ENCODE assay signal across 14 cellular contexts in the genomic region with DNA sequence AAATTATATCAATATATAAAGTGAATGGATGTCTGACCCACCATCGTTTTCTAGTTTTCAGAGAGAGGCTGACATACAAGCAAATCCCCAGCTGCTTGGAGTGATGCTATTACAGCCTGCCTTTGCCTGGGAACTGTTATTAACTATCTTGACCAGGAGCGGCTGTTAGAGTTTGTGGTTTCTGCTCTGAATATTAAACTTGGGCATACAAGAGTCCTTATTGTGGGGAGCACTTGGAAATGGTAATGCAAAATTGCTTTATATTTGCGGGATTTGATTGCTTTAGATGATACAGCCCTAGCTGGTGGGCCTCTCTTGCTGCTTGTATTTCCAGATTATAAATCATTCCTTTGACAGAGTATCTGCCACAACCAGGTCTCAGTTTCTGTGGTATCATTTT.
DNase-seq lines count a peak whose midpoint lies in the region; ATAC-seq and TF ChIP-seq lines count a peak whose summit lies in the region.
"Had no signal": no experiment of that assay in that cellular context is flagged by ENCODE, and none has a peak within 500 bp of the region (broad histone marks: within the 10 kb centered on the region; RNA-seq: fewer than 3 reads in every experiment).

No MANE protein-coding gene starts in this region.

- H3K27ac ChIP-seq in A673 (ENCODE audit: low read depth, low read length, poor library complexity, severe bottlenecking), result no peak overlapping the region
- H3K27ac ChIP-seq: C4-2B, HL-60 had no signal

- peak; percentile 5 for DNase-seq in NCI-H2227 (lab: John Stamatoyannopoulos, UW; ENCODE audit: unreplicated experiment)
- no peak for DNase-seq in NCI-H2227 treated with DMSO at 0.1 percent for 48 hours (lab: John Stamatoyannopoulos, UW)
- no peak for DNase-seq in HEK293T (ENCODE audit: extremely low spot score)
- DNase-seq in myocyte (ENCODE audit: low read depth), result peak; percentile 14
- no peak for DNase-seq in globus pallidus (ENCODE audit: low spot score)
- no peak for DNase-seq in A673 (ENCODE audit: low spot score)
- DNase-seq: ACHN; Caco-2; CD4-positive, alpha-beta T cell; GF-D8 had no signal

- intact Hi-C loops in A673 (cut with micrococcal nuclease; ENCODE audit: unreplicated experiment), result no loop called here

- no peaks in the 10 kb centered on the region for H3K9me3 ChIP-seq in A673 (ENCODE audit: low read depth, low read length, poor library complexity, severe bottlenecking)
- H3K9me3 ChIP-seq: Caco-2, HAP-1 had no signal

- ATAC-seq in GM18861 (IDR thresholded peaks at IDR 0.05; ENCODE audit: unreplicated experiment), result no peak

- no peaks in the 10 kb centered on the region for H3K36me3 ChIP-seq in A673 (ENCODE audit: insufficient read depth, low read length, poor library complexity, severe bottlenecking)
- H3K36me3 ChIP-seq: HAP-1 had no signal

- CTCF ChIA-PET in HEK293T (lab: Yijun Ruan, JAX), result no interaction called here
- CTCF ChIA-PET in A673 (lab: Charles Lee), result no interaction called here

- H3K27me3 ChIP-seq in A673 (replicated peaks; ENCODE audit: insufficient read depth, low read depth, low read length, poor library complexity), result peaks cover 16% of the 10 kb centered on the region

- TF ChIP-seq CTCF in A673 (conservative IDR thresholded peaks at IDR 0.05; ENCODE audit: low read depth, low read length), result no peak

- no TSS peak for BruUV-seq in A673 (replicated peaks; lab: Mats Ljungman, UMichigan)

- no peak overlapping the region for H3K4me3 ChIP-seq in A673 (ENCODE audit: low read depth, low read length, poor library complexity, severe bottlenecking)
- H3K4me3 ChIP-seq: HAP-1 had no signal

- no peaks in the 10 kb centered on the region for H3K4me1 ChIP-seq in A673 (ENCODE audit: insufficient read depth, low read length, poor library complexity, severe bottlenecking)
- H3K4me1 ChIP-seq: Caco-2, HAP-1 had no signal

- POLR2A ChIA-PET in HEK293T (lab: Yijun Ruan, JAX), result no interaction called here
- POLR2A ChIA-PET in A673 (lab: Charles Lee; ENCODE audit: low non-redundant PET), result no interaction called here

TF ChIP-seq in HEK293T, 16 proteins besides CTCF, POLR2A, EP300 and RAD21:
- TF ChIP-seq TARDBP (IDR thresholded peaks at IDR 0.05) (no peak), FOXK2 (IDR thresholded peaks at IDR 0.05) (no peak), ZNF384 (IDR thresholded peaks at IDR 0.05) (no peak), SP1 (IDR thresholded peaks at IDR 0.05) (no peak), FOXA1 (IDR thresholded peaks at IDR 0.05) (no peak), BHLHE40 (IDR thresholded peaks at IDR 0.05; ENCODE audit: borderline replicate concordance) (no peak), CTBP1 (IDR thresholded peaks at IDR 0.05; ENCODE audit: borderline replicate concordance) (no peak)
- TF ChIP-seq, protein P1, sequence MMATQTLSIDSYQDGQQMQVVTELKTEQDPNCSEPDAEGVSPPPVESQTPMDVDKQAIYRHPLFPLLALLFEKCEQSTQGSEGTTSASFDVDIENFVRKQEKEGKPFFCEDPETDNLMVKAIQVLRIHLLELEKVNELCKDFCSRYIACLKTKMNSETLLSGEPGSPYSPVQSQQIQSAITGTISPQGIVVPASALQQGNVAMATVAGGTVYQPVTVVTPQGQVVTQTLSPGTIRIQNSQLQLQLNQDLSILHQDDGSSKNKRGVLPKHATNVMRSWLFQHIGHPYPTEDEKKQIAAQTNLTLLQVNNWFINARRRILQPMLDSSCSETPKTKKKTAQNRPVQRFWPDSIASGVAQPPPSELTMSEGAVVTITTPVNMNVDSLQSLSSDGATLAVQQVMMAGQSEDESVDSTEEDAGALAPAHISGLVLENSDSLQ (IDR thresholded peaks at IDR 0.05), result peak; percentile 51; the same call in 1 of the 2 replicates
TF ChIP-seq in HEK293T: peak in this region for 1.

Comparison
In these comparisons a context has a peak if more than half of its experiments do, and no peak if none do; other contexts are left out.
1. DNase-seq: peak in NCI-H2227 (single experiment) and myocyte (single experiment); none in NCI-H2227 treated with DMSO at 0.1 percent for 48 hours (single experiment), HEK293T (single experiment), globus pallidus (single experiment) and A673 (single experiment).